10 cellular contexts compared by ENCODE assay signal in genomic region chr1:165355977-165356811, GRCh38. TPM values are rescaled to one million over a fixed set of nuclear protein-coding genes. Genes with fewer than 3 reads are reported as not detected.
A peak's percentile ranks its signal among the peaks of the same experiment; 100 is the strongest.
DNase-seq lines count a peak whose midpoint lies in the region; ATAC-seq and TF ChIP-seq lines count a peak whose summit lies in the region.
"Had no signal": no experiment of that assay in that cellular context is flagged by ENCODE, and none has a peak within 500 bp of the region (broad histone marks: within the 10 kb centered on the region; RNA-seq: fewer than 3 reads in every experiment).

LMX1A (minus strand) TSS chr1:165356715; CDS start chr1:165355559, 1,156 bp downstream.

- ATAC-seq in SK-N-SH treated with all-trans-retinoic acid at 6 μM for 48 hours (peak; percentile 14; the same call in 2 of the 3 replicates), GM18502 (IDR thresholded peaks at IDR 0.05; ENCODE audit: poor library complexity, unreplicated experiment) (no peak), HG02759 (IDR thresholded peaks at IDR 0.05; ENCODE audit: unreplicated experiment) (no peak)
- no peak for ATAC-seq in activated CD4-positive, CD25-positive, alpha-beta regulatory T cell treated with anti-CD3 and anti-CD28 coated beads, Interleukin-2, amount 50 U/mL, for 24 hours

- no peaks in the 10 kb centered on the region for H3K36me3 Mint-ChIP-seq in progenitor cell of endocrine pancreas (ENCODE audit: insufficient read depth)

- no peak within 1 kb of the TSS for H3K27ac Mint-ChIP-seq in progenitor cell of endocrine pancreas

- peaks cover 22% of the 10 kb centered on the region for H3K4me1 Mint-ChIP-seq in progenitor cell of endocrine pancreas (ENCODE audit: low read depth)

- peak within 1 kb of the TSS; percentile 40 for H3K4me3 Mint-ChIP-seq in progenitor cell of endocrine pancreas (ENCODE audit: low read depth)

- H3K9me3 ChIP-seq in right atrium auricular region = no peaks in the 10 kb centered on the region

- no peak for TF ChIP-seq CTCF in right atrium auricular region (IDR thresholded peaks at IDR 0.05)
- TF ChIP-seq CTCF in progenitor cell of endocrine pancreas (IDR thresholded peaks at IDR 0.05; ENCODE audit: unreplicated experiment) = no peak

- H3K4me3 ChIP-seq in right atrium auricular region = peak within 1 kb of the TSS; percentile 10 to 44

- H3K27ac ChIP-seq in right atrium auricular region = no peak within 1 kb of the TSS

- H3K36me3 ChIP-seq in right atrium auricular region = no peaks in the 10 kb centered on the region

- no peaks in the 10 kb centered on the region for H3K9me3 Mint-ChIP-seq in progenitor cell of endocrine pancreas (ENCODE audit: low read depth)
- H3K9me3 Mint-ChIP-seq: T-helper 2 cell treated with Interferon-gamma antibody and Interleukin-4, amounts not matched to agents 5 μg/mL and 100 μg/mL, for 36 hours had no signal

- peaks cover 27 to 34% of the 10 kb centered on the region in 2 donors for H3K27me3 ChIP-seq in right atrium auricular region

- DNase-seq in D341Med (ENCODE audit: low spot score) = peak; percentile 74
- DNase-seq in right atrium auricular region (ENCODE audit: low spot score) = no peak
- peak; percentile 24 for DNase-seq in progenitor cell of endocrine pancreas (ENCODE audit: low spot score, unreplicated experiment)
- no peak for DNase-seq in NCI-H2171 (lab: John Stamatoyannopoulos, UW)
- DNase-seq: NCI-H1105 had no signal

- peaks cover 0 to 42% of the 10 kb centered on the region in 2 donors for H3K4me1 ChIP-seq in right atrium auricular region

- H3K27me3 Mint-ChIP-seq in progenitor cell of endocrine pancreas = peaks cover 93% of the 10 kb centered on the region

TF ChIP-seq in SK-N-SH treated with all-trans-retinoic acid at 6 μM for 48 hours, 23 proteins besides CTCF, POLR2A, EP300 and RAD21:
- TF ChIP-seq POU6F1 (CRISPR knock-in tag; IDR thresholded peaks at IDR 0.05; ENCODE audit: borderline replicate concordance, low read depth) (no peak), ZFP30 (CRISPR knock-in tag; IDR thresholded peaks at IDR 0.05) (no peak), CSDC2 (CRISPR knock-in tag; IDR thresholded peaks at IDR 0.05) (no peak), PPARA (CRISPR knock-in tag; IDR thresholded peaks at IDR 0.05; ENCODE audit: borderline replicate concordance) (no peak), CREB5 (CRISPR knock-in tag; IDR thresholded peaks at IDR 0.05; ENCODE audit: low read depth) (no peak), ARNTL (CRISPR knock-in tag; IDR thresholded peaks at IDR 0.05; ENCODE audit: borderline replicate concordance, low read depth) (no peak), BACH2 (CRISPR knock-in tag; IDR thresholded peaks at IDR 0.05; ENCODE audit: borderline replicate concordance) (no peak), ZNF8 (CRISPR knock-in tag; IDR thresholded peaks at IDR 0.05) (no peak), CSRNP3 (CRISPR knock-in tag; IDR thresholded peaks at IDR 0.05) (no peak), OSR1 (CRISPR knock-in tag; IDR thresholded peaks at IDR 0.05) (no peak), GLIS3 (CRISPR knock-in tag; IDR thresholded peaks at IDR 0.05) (no peak), ZNF565 (CRISPR knock-in tag; conservative IDR thresholded peaks at IDR 0.05; ENCODE audit: low read depth) (no peak), ZC3H10 (CRISPR knock-in tag; IDR thresholded peaks at IDR 0.05) (no peak), TSHZ2 (CRISPR knock-in tag; IDR thresholded peaks at IDR 0.05) (no peak), ZFP3 (CRISPR knock-in tag; IDR thresholded peaks at IDR 0.05) (no peak), ISL1 (CRISPR knock-in tag; IDR thresholded peaks at IDR 0.05) (no peak)

RNA-seq across cellular contexts. Expression of gene LMX1A, which starts in this region (rescaled TPM):
- total RNA-seq in right atrium auricular region (not detected), progenitor cell of endocrine pancreas (0.18 TPM in 1 of 2 replicates, not detected in the other)

Comparison
In these comparisons a context has a peak if more than half of its experiments do, and no peak if none do; other contexts are left out.
1. Peak in DNase-seq in progenitor cell of endocrine pancreas; RNA of the gene not detected or under 1 TPM.